ENCODE assay signal across 23 cellular contexts in genomic region chr7:102297487-102298218, GRCh38. TPM values are rescaled to one million over a fixed set of nuclear protein-coding genes. Genes with fewer than 3 reads are reported as not detected.
"Had no signal": no experiment of that assay in that cellular context is flagged by ENCODE, and none has a peak within 500 bp of the region (broad histone marks: within the 10 kb centered on the region; RNA-seq: fewer than 3 reads in every experiment).

No MANE protein-coding gene starts in this region.

- H3K4me3 ChIP-seq: dorsolateral prefrontal cortex, hepatocyte, lower lobe of right lung, tibial artery, vagina had no signal

- H3K4me3 Mint-ChIP-seq: activated CD4-positive, alpha-beta memory T cell treated with anti-CD3 and anti-CD28 coated beads, Interleukin-2, amount 10 ng/mL, durations not matched to agents 7 days and 5 days; activated CD8-positive, alpha-beta memory T cell treated with anti-CD3 and anti-CD28 coated beads, Interleukin-2, amount 10 ng/mL, durations not matched to agents 7 days and 5 days; activated naive CD8-positive, alpha-beta T cell treated with anti-CD3 and anti-CD28 coated beads for 36 hours; nephron progenitor cell had no signal

- H3K4me1 Mint-ChIP-seq: activated naive CD8-positive, alpha-beta T cell treated with anti-CD3 and anti-CD28 coated beads for 36 hours had no signal

- H3K27ac Mint-ChIP-seq: activated CD4-positive, alpha-beta memory T cell treated with anti-CD3 and anti-CD28 coated beads, Interleukin-2, amount 10 ng/mL, durations not matched to agents 7 days and 5 days; activated CD8-positive, alpha-beta memory T cell treated with anti-CD3 and anti-CD28 coated beads, Interleukin-2, amount 10 ng/mL, durations not matched to agents 7 days and 5 days; nephron progenitor cell had no signal

- H2AFZ ChIP-seq: hepatocyte had no signal

- H3K79me2 ChIP-seq: hepatocyte had no signal

- H3K27ac ChIP-seq: dorsolateral prefrontal cortex, epithelial cell of prostate, hepatocyte, lower lobe of right lung, tibial artery, vagina had no signal

- H3K36me3 Mint-ChIP-seq: activated CD8-positive, alpha-beta memory T cell treated with anti-CD3 and anti-CD28 coated beads, Interleukin-2, amount 10 ng/mL, durations not matched to agents 7 days and 5 days; activated naive CD8-positive, alpha-beta T cell treated with anti-CD3 and anti-CD28 coated beads for 36 hours had no signal

- H3K4me1 ChIP-seq: lower lobe of right lung, tibial artery had no signal

- H3K36me3 ChIP-seq: lower lobe of right lung, tibial artery, vagina had no signal

- DNase-seq: activated CD4-positive, alpha-beta memory T cell treated with anti-CD3 and anti-CD28 coated beads, Interleukin-2, amount 10 ng/mL, durations not matched to agents 7 days and 5 days; activated CD4-positive, alpha-beta T cell treated with anti-CD3 and anti-CD28 coated beads for 48 hours; activated CD4-positive, CD25-positive, alpha-beta regulatory T cell; activated CD8-positive, alpha-beta memory T cell treated with anti-CD3 and anti-CD28 coated beads, Interleukin-2, amount 10 ng/mL, durations not matched to agents 7 days and 5 days; activated naive CD4-positive, alpha-beta T cell; activated naive CD8-positive, alpha-beta T cell treated with anti-CD3 and anti-CD28 coated beads for 36 hours; amygdala; dorsolateral prefrontal cortex; foreskin fibroblast; islet precursor cell; left colon; lower lobe of right lung; nephron progenitor cell; nucleus accumbens; stimulated activated CD8-positive, alpha-beta memory T cell treated with anti-CD3 and anti-CD28 coated beads, Interleukin-4, amount 100 ng/mL, for 48 hours; stimulated activated naive CD4-positive, alpha-beta T cell treated with Interleukin-2 at 50 U/mL for 16 hours; substantia nigra; tibial artery had no signal

- H3K27me3 Mint-ChIP-seq: activated CD8-positive, alpha-beta memory T cell treated with anti-CD3 and anti-CD28 coated beads, Interleukin-2, amount 10 ng/mL, durations not matched to agents 7 days and 5 days; activated naive CD8-positive, alpha-beta T cell treated with anti-CD3 and anti-CD28 coated beads for 36 hours had no signal

- H3K27me3 ChIP-seq: dorsolateral prefrontal cortex, hepatocyte, vagina had no signal

- ATAC-seq: left colon, lower lobe of right lung had no signal

- H3K4me2 ChIP-seq: hepatocyte had no signal

- H3K9me3 Mint-ChIP-seq: activated CD4-positive, alpha-beta memory T cell treated with anti-CD3 and anti-CD28 coated beads, Interleukin-2, amount 10 ng/mL, durations not matched to agents 7 days and 5 days; activated naive CD8-positive, alpha-beta T cell treated with anti-CD3 and anti-CD28 coated beads for 36 hours; nephron progenitor cell had no signal

RNA-seq across cellular contexts. Expression of gene SPDYE6, which starts 58.6 kb away (rescaled TPM):
- total RNA-seq: activated CD8-positive, alpha-beta memory T cell treated with anti-CD3 and anti-CD28 coated beads, Interleukin-2, amount 10 ng/mL, durations not matched to agents 7 days and 5 days; activated naive CD8-positive, alpha-beta T cell treated with anti-CD3 and anti-CD28 coated beads for 36 hours; cardiac septum; hepatocyte; left colon; lower lobe of right lung; renal cortical epithelial cell; vagina had no signal
